1 cellular context compared by ENCODE assay signal in genomic region chr7:749121-749520, GRCh38.
TF ChIP-seq lines count a peak whose summit lies in the region.

No MANE protein-coding gene starts in this region.

TF ChIP-seq in SK-N-SH, 30 proteins besides CTCF, POLR2A, EP300 and RAD21:
- TF ChIP-seq GATA2 (CRISPR knock-in tag; IDR thresholded peaks at IDR 0.05) (peak; percentile 56), CHD2 (IDR thresholded peaks at IDR 0.05; ENCODE audit: low read length, partially characterized antibody) (peak; percentile 49), FOXJ3 (CRISPR knock-in tag; IDR thresholded peaks at IDR 0.05) (peak; percentile 50; the same call in 1 of the 2 replicates), RCOR1 (IDR thresholded peaks at IDR 0.05; ENCODE audit: low read length) (peak; percentile 29; the same call in 1 of the 2 replicates), SMC3 (IDR thresholded peaks at IDR 0.05; ENCODE audit: low read depth, low read length) (no peak), ZBTB33 (IDR thresholded peaks at IDR 0.05; ENCODE audit: borderline replicate concordance, low read depth) (no peak), GABPA (IDR thresholded peaks at IDR 0.05; ENCODE audit: low read depth) (no peak), FOXM1 (IDR thresholded peaks at IDR 0.05; ENCODE audit: low read depth) (no peak), ELF1 (IDR thresholded peaks at IDR 0.05) (no peak), MXI1 (IDR thresholded peaks at IDR 0.05; ENCODE audit: low read depth, low read length) (peak; percentile 95)
- TF ChIP-seq, protein P1, sequence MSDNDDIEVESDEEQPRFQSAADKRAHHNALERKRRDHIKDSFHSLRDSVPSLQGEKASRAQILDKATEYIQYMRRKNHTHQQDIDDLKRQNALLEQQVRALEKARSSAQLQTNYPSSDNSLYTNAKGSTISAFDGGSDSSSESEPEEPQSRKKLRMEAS (IDR thresholded peaks at IDR 0.05; ENCODE audit: low read depth): no peak
